Comparison of ENCODE assay signal across 1 cellular context in genomic region chr7:65750511-65751344, GRCh38.
A peak's percentile ranks its signal among the peaks of the same experiment; 100 is the strongest.
TF ChIP-seq lines count a peak whose summit lies in the region.

No MANE protein-coding gene starts in this region.

TF ChIP-seq in K562, 482 proteins besides CTCF, POLR2A, EP300 and RAD21 (continued from another document and continues in another):
- peak; percentile 39; the same call in 1 of the 2 replicates for TF ChIP-seq ATF6 (CRISPR knock-in tag; IDR thresholded peaks at IDR 0.05)
- TF ChIP-seq ELF2 (CRISPR knock-in tag; IDR thresholded peaks at IDR 0.05) = peak; percentile 58; the same call in 1 of the 2 replicates
- peak; percentile 67 for TF ChIP-seq TAF1 (IDR thresholded peaks at IDR 0.05; ENCODE audit: control insufficient read depth, extremely low read depth, insufficient read depth, low read length, severe bottlenecking)
- TF ChIP-seq NONO (IDR thresholded peaks at IDR 0.05; ENCODE audit: low read depth in 2 of 2, low read length in 1 of 2) = peak in 1 of 2 experiments; percentile 25; a peak in 1 of 4 replicates
- no peak for TF ChIP-seq IRF2 (CRISPR knock-in tag; IDR thresholded peaks at IDR 0.05)
- peak; percentile 87 to 89 for TF ChIP-seq NRF1 (conservative IDR thresholded peaks at IDR 0.05 in 1 of 2, IDR thresholded peaks at IDR 0.05 in 1 of 2)
- peak; percentile 71 for TF ChIP-seq USF2 (CRISPR knock-in tag; IDR thresholded peaks at IDR 0.05)
- peak; percentile 97 for TF ChIP-seq HNRNPLL (IDR thresholded peaks at IDR 0.05; ENCODE audit: low read depth, low read length, poor library complexity, severe bottlenecking)
- TF ChIP-seq RNF2 (IDR thresholded peaks at IDR 0.05) = peak; percentile 53; the same call in 1 of the 2 replicates
- peak; percentile 96 for TF ChIP-seq NEUROD1 (IDR thresholded peaks at IDR 0.05; ENCODE audit: borderline replicate concordance, low read depth, low read length, partially characterized antibody)
- TF ChIP-seq CHD2 (IDR thresholded peaks at IDR 0.05; ENCODE audit: low read depth, low read length) = peak; percentile 76
- peak; percentile 78 for TF ChIP-seq SP2 (IDR thresholded peaks at IDR 0.05; ENCODE audit: extremely low read depth, low read depth, low read length, poor library complexity, severe bottlenecking)
- no peak for TF ChIP-seq ZNF274 (IDR thresholded peaks at IDR 0.05; ENCODE audit: borderline replicate concordance, low read depth, low read length)
- peak; percentile 59 for TF ChIP-seq PRDM10 (IDR thresholded peaks at IDR 0.05; ENCODE audit: partially characterized antibody)
- peak; percentile 96 for TF ChIP-seq RBFOX2 (IDR thresholded peaks at IDR 0.05; ENCODE audit: low read depth, low read length)
- TF ChIP-seq BRF2 (IDR thresholded peaks at IDR 0.05; ENCODE audit: borderline replicate concordance, insufficient read depth, insufficient read length) = no peak
- no peak for TF ChIP-seq BDP1 (IDR thresholded peaks at IDR 0.05; ENCODE audit: insufficient read depth, insufficient read length)
- no peak for TF ChIP-seq ZNF384 (IDR thresholded peaks at IDR 0.05; ENCODE audit: low read depth, low read length)
- TF ChIP-seq FOSL1 (tag; conservative IDR thresholded peaks at IDR 0.05) = peak; percentile 6
- TF ChIP-seq USF1 (CRISPR knock-in tag; IDR thresholded peaks at IDR 0.05) = peak; percentile 90
- TF ChIP-seq PCBP1 (IDR thresholded peaks at IDR 0.05; ENCODE audit: low read depth, low read length, poor library complexity, severe bottlenecking) = peak; percentile 87
- TF ChIP-seq HDAC2 (IDR thresholded peaks at IDR 0.05) = peak; percentile 53; the same call in 1 of the 2 replicates
- 0 out of 2 replicates have a peak, but pooled peaks have one; percentile 5 for TF ChIP-seq JUND (IDR thresholded peaks at IDR 0.05; ENCODE audit: borderline replicate concordance, low read depth, low read length)
- no peak; the same call in 2 of the 3 replicates for TF ChIP-seq JUND (tag; IDR thresholded peaks at IDR 0.05; ENCODE audit: borderline replicate concordance, low read depth, low read length)
- no peak for TF ChIP-seq ZNF174 (CRISPR knock-in tag; IDR thresholded peaks at IDR 0.05)
- TF ChIP-seq CTBP1 (IDR thresholded peaks at IDR 0.05; ENCODE audit: borderline replicate concordance) = peak; percentile 93
- peak; percentile 53; the same call in 1 of the 2 replicates for TF ChIP-seq NFRKB (IDR thresholded peaks at IDR 0.05; ENCODE audit: low read depth)
- TF ChIP-seq CGGBP1 (CRISPR knock-in tag; IDR thresholded peaks at IDR 0.05) = no peak; the same call in 1 of the 2 replicates
- TF ChIP-seq KDM2B (CRISPR knock-in tag; IDR thresholded peaks at IDR 0.05) = no peak
- TF ChIP-seq, protein P1, sequence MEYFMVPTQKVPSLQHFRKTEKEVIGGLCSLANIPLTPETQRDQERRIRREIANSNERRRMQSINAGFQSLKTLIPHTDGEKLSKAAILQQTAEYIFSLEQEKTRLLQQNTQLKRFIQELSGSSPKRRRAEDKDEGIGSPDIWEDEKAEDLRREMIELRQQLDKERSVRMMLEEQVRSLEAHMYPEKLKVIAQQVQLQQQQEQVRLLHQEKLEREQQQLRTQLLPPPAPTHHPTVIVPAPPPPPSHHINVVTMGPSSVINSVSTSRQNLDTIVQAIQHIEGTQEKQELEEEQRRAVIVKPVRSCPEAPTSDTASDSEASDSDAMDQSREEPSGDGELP (CRISPR knock-in tag; IDR thresholded peaks at IDR 0.05; ENCODE audit: borderline replicate concordance) = peak; percentile 47; the same call in 1 of the 2 replicates
- peak; percentile 67 for TF ChIP-seq POLR2H (tag; IDR thresholded peaks at IDR 0.05; ENCODE audit: low read depth)
- TF ChIP-seq ZNF398 (CRISPR knock-in tag; IDR thresholded peaks at IDR 0.05) = no peak
- peak; percentile 90; the same call in 1 of the 2 replicates for TF ChIP-seq PHF8 (IDR thresholded peaks at IDR 0.05; ENCODE audit: borderline replicate concordance, low read length)
- TF ChIP-seq SMAD4 (CRISPR knock-in tag; conservative IDR thresholded peaks at IDR 0.05) = 0 out of 2 replicates have a peak, but pooled peaks have one; percentile 58
- peak; percentile 45 for TF ChIP-seq PRPF4 (IDR thresholded peaks at IDR 0.05; ENCODE audit: insufficient read depth, low read depth, low read length, poor library complexity, severe bottlenecking)
- no peak for TF ChIP-seq SRSF7 (optimal IDR thresholded peaks at IDR 0.05; ENCODE audit: low read depth, low read length)
- TF ChIP-seq MLX (CRISPR knock-in tag; conservative IDR thresholded peaks at IDR 0.05) = no peak
- no peak for TF ChIP-seq FOXM1 (IDR thresholded peaks at IDR 0.05; ENCODE audit: low read depth)
- no peak for TF ChIP-seq FOXM1 (CRISPR knock-in tag; IDR thresholded peaks at IDR 0.05; ENCODE audit: low read depth)
- TF ChIP-seq POLR2AphosphoS5 (IDR thresholded peaks at IDR 0.05; ENCODE audit: control insufficient read depth, insufficient read depth, low read depth, low read length) = peak; percentile 70
- 0 out of 2 replicates have a peak, but pooled peaks have one; percentile 55 for TF ChIP-seq LCOR (CRISPR knock-in tag; IDR thresholded peaks at IDR 0.05)
- TF ChIP-seq CBX5 (IDR thresholded peaks at IDR 0.05; ENCODE audit: borderline replicate concordance, low read depth) = no peak
- TF ChIP-seq SMARCB1 (IDR thresholded peaks at IDR 0.05; ENCODE audit: insufficient read length, low read depth) = no peak
- TF ChIP-seq PHF20 (IDR thresholded peaks at IDR 0.05; ENCODE audit: partially characterized antibody) = peak; percentile 44
- TF ChIP-seq RAD51 (IDR thresholded peaks at IDR 0.05; ENCODE audit: borderline replicate concordance, low read depth) = no peak
- no peak for TF ChIP-seq FOXA1 (IDR thresholded peaks at IDR 0.05; ENCODE audit: borderline replicate concordance)
- TF ChIP-seq MAZ (CRISPR knock-in tag; conservative IDR thresholded peaks at IDR 0.05 in 1 of 2, IDR thresholded peaks at IDR 0.05 in 1 of 2) = peak; percentile 42 to 59; a peak in 3 of 4 replicates
- no peak for TF ChIP-seq GTF2E2 (tag; IDR thresholded peaks at IDR 0.05)
- TF ChIP-seq, protein P2, sequence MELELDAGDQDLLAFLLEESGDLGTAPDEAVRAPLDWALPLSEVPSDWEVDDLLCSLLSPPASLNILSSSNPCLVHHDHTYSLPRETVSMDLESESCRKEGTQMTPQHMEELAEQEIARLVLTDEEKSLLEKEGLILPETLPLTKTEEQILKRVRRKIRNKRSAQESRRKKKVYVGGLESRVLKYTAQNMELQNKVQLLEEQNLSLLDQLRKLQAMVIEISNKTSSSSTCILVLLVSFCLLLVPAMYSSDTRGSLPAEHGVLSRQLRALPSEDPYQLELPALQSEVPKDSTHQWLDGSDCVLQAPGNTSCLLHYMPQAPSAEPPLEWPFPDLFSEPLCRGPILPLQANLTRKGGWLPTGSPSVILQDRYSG (tag; conservative IDR thresholded peaks at IDR 0.05; ENCODE audit: low read depth) = no peak
- no peak for TF ChIP-seq ZNF224 (CRISPR knock-in tag; IDR thresholded peaks at IDR 0.05)
- TF ChIP-seq, protein P3, sequence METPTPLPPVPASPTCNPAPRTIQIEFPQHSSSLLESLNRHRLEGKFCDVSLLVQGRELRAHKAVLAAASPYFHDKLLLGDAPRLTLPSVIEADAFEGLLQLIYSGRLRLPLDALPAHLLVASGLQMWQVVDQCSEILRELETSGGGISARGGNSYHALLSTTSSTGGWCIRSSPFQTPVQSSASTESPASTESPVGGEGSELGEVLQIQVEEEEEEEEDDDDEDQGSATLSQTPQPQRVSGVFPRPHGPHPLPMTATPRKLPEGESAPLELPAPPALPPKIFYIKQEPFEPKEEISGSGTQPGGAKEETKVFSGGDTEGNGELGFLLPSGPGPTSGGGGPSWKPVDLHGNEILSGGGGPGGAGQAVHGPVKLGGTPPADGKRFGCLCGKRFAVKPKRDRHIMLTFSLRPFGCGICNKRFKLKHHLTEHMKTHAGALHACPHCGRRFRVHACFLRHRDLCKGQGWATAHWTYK (CRISPR knock-in tag; IDR thresholded peaks at IDR 0.05) = peak; percentile 81
